Comparison of ENCODE assay signal across 7 cellular contexts in genomic region chr14:41461380-41461779, GRCh38.
"Had no signal": no experiment of that assay in that cellular context is flagged by ENCODE, and none has a peak within 500 bp of the region (broad histone marks: within the 10 kb centered on the region; RNA-seq: fewer than 3 reads in every experiment).

No MANE protein-coding gene starts in this region.

- FAIRE-seq: HTR-8/SVneo, K562 had no signal

- DNase-seq: IMR-90, KBM-7, KG1 had no signal

- H3K4me2 ChIP-seq: KMS-11 had no signal

- H3K9ac ChIP-seq: KMS-11 had no signal

- H3K27ac ChIP-seq: HL-60, KMS-11 had no signal

- ATAC-seq: K562 had no signal

- H3K4me3 ChIP-seq: K562 had no signal
